Comparison of ENCODE assay signal across 10 cellular contexts in genomic region chr5:119333421-119333851, GRCh38. TPM values are rescaled to one million over a fixed set of nuclear protein-coding genes. Genes with fewer than 3 reads are reported as not detected.
DNase-seq lines count a peak whose midpoint lies in the region; ATAC-seq and TF ChIP-seq lines count a peak whose summit lies in the region.
"Had no signal": no experiment of that assay in that cellular context is flagged by ENCODE, and none has a peak within 500 bp of the region (broad histone marks: within the 10 kb centered on the region; RNA-seq: fewer than 3 reads in every experiment).

No MANE protein-coding gene starts in this region.

- peak overlapping the region in 1 of 4 donors; percentile 19 for H3K4me3 ChIP-seq in stomach
- H3K4me3 ChIP-seq: A549 had no signal

- no peak for DNase-seq in activated CD8-positive, alpha-beta memory T cell treated with anti-CD3 and anti-CD28 coated beads, Interleukin-2, amount 10 ng/mL, durations not matched to agents 7 days and 5 days
- DNase-seq in activated CD8-positive, alpha-beta memory T cell treated with anti-CD3 and anti-CD28 coated beads for 24 hours = no peak
- DNase-seq in stomach = no peak
- no peak for DNase-seq in NCI-H128 (lab: John Stamatoyannopoulos, UW; ENCODE audit: unreplicated experiment)
- no peak for DNase-seq in head of caudate nucleus
- no peak for DNase-seq in caudate nucleus (lab: John Stamatoyannopoulos, UW)
- DNase-seq: NCI-H1092 had no signal

- H3K4me1 ChIP-seq in stomach = peaks cover 36 to 94% (median 67%) of the 10 kb centered on the region in 4 donors

- H3K36me3 ChIP-seq in stomach = no peaks in the 10 kb centered on the region

- 40 to 54% (median 49%) methylated on average over 5 of the region's 5 CpGs for WGBS in stomach, 5 donors

- TF ChIP-seq EP300 in stomach (IDR thresholded peaks at IDR 0.05) = no peak

- no peaks in the 10 kb centered on the region for H3K27me3 ChIP-seq in stomach

- CTCF ChIA-PET in activated CD8-positive, alpha-beta memory T cell treated with anti-CD3 and anti-CD28 coated beads, Interleukin-2, amount 10 ng/mL, durations not matched to agents 7 days and 5 days (lab: Charles Lee) = interaction anchor here (0.8 to 2.8 kb wide), 8 partner anchors 8 to 263 kb away, joined by 3 to 13 read pairs (median 6); partner anchors contain the start of gene DMXL1

- TF ChIP-seq CTCF in stomach (IDR thresholded peaks at IDR 0.05) = no peak

- peak overlapping the region in 3 of 5 donors; percentile 15 to 75 (median 69) for H3K27ac ChIP-seq in stomach
- H3K27ac ChIP-seq in caudate nucleus (ENCODE audit: low read depth, low read length) = no peak overlapping the region

- peaks cover 20% of the 10 kb centered on the region for H3K36me3 Mint-ChIP-seq in activated CD8-positive, alpha-beta memory T cell treated with anti-CD3 and anti-CD28 coated beads, Interleukin-2, amount 10 ng/mL, durations not matched to agents 7 days and 5 days
- peaks cover 11% of the 10 kb centered on the region for H3K36me3 Mint-ChIP-seq in activated naive CD4-positive, alpha-beta T cell treated with anti-CD3 and anti-CD28 coated beads, Interleukin-2, amount 50 U/mL, for 24 hours

- no peaks in the 10 kb centered on the region for H3K9me3 ChIP-seq in stomach
- H3K9me3 ChIP-seq: A549 had no signal

- TF ChIP-seq POLR2A in stomach (IDR thresholded peaks at IDR 0.05) = no peak

- H3K4me3 Mint-ChIP-seq in activated CD8-positive, alpha-beta memory T cell treated with anti-CD3 and anti-CD28 coated beads, Interleukin-2, amount 10 ng/mL, durations not matched to agents 7 days and 5 days = peak overlapping the region; percentile 94
- peak overlapping the region; percentile 93 for H3K4me3 Mint-ChIP-seq in activated naive CD4-positive, alpha-beta T cell treated with anti-CD3 and anti-CD28 coated beads, Interleukin-2, amount 50 U/mL, for 24 hours

- H3K4me1 Mint-ChIP-seq in activated CD8-positive, alpha-beta memory T cell treated with anti-CD3 and anti-CD28 coated beads, Interleukin-2, amount 10 ng/mL, durations not matched to agents 7 days and 5 days = peaks cover 91% of the 10 kb centered on the region
- peaks cover 92% of the 10 kb centered on the region for H3K4me1 Mint-ChIP-seq in activated naive CD4-positive, alpha-beta T cell treated with anti-CD3 and anti-CD28 coated beads, Interleukin-2, amount 50 U/mL, for 24 hours

- H3K9me3 Mint-ChIP-seq in activated CD8-positive, alpha-beta memory T cell treated with anti-CD3 and anti-CD28 coated beads, Interleukin-2, amount 10 ng/mL, durations not matched to agents 7 days and 5 days (ENCODE audit: low read depth) = no peaks in the 10 kb centered on the region
- H3K9me3 Mint-ChIP-seq in activated naive CD4-positive, alpha-beta T cell treated with anti-CD3 and anti-CD28 coated beads, Interleukin-2, amount 50 U/mL, for 24 hours = no peaks in the 10 kb centered on the region

- ATAC-seq in activated CD8-positive, alpha-beta memory T cell treated with anti-CD3 and anti-CD28 coated beads, Interleukin-2, amount 10 ng/mL, durations not matched to agents 7 days and 5 days = peak; percentile 30
- ATAC-seq in HG03135 (IDR thresholded peaks at IDR 0.05; ENCODE audit: unreplicated experiment) = peak; percentile 9
- ATAC-seq: A549 had no signal

- H3K27me3 Mint-ChIP-seq in activated CD8-positive, alpha-beta memory T cell treated with anti-CD3 and anti-CD28 coated beads, Interleukin-2, amount 10 ng/mL, durations not matched to agents 7 days and 5 days = no peaks in the 10 kb centered on the region
- H3K27me3 Mint-ChIP-seq in activated naive CD4-positive, alpha-beta T cell treated with anti-CD3 and anti-CD28 coated beads, Interleukin-2, amount 50 U/mL, for 24 hours = no peaks in the 10 kb centered on the region

- H3K27ac Mint-ChIP-seq in activated CD8-positive, alpha-beta memory T cell treated with anti-CD3 and anti-CD28 coated beads, Interleukin-2, amount 10 ng/mL, durations not matched to agents 7 days and 5 days = peak overlapping the region; percentile 97
- H3K27ac Mint-ChIP-seq in activated naive CD4-positive, alpha-beta T cell treated with anti-CD3 and anti-CD28 coated beads, Interleukin-2, amount 50 U/mL, for 24 hours = peak overlapping the region; percentile 94

- intact Hi-C loops in stomach (cut with DNase I; ENCODE audit: low total_unique reads) (no loop called here), head of caudate nucleus (cut with DNase I) (no loop called here)

RNA-seq across cellular contexts. Expression of gene TNFAIP8, which starts 22.4 kb away (rescaled TPM):
- total RNA-seq in activated CD8-positive, alpha-beta memory T cell treated with anti-CD3 and anti-CD28 coated beads, Interleukin-2, amount 10 ng/mL, durations not matched to agents 7 days and 5 days = 100 to 1,000 TPM; 106 to 109 TPM
- 10 to 100 TPM in 3 of 5 donors, 1 to 10 TPM in 2; 1.2 to 37.1 (median 10.7) TPM for total RNA-seq in stomach
- 10 to 100 TPM in 2 of 3 donors, 1 to 10 TPM in 1; 9.6 to 18.4 (median 14.9) TPM for polyA plus RNA-seq in stomach
